Comparison of ENCODE assay signal across 8 cellular contexts in genomic region chr7:6744410-6745100, GRCh38. TPM values are rescaled to one million over a fixed set of nuclear protein-coding genes. Genes with fewer than 3 reads are reported as not detected.
DNase-seq lines count a peak whose midpoint lies in the region; ATAC-seq, FAIRE-seq and TF ChIP-seq lines count a peak whose summit lies in the region.
"Not testable (repeated sequence)": the region's sequence is repeated elsewhere in the genome, so short reads cannot be mapped to it uniquely, and the experiment has no call there.
"Had no signal": no experiment of that assay in that cellular context is flagged by ENCODE, and none has a peak within 500 bp of the region (broad histone marks: within the 10 kb centered on the region; RNA-seq: fewer than 3 reads in every experiment).

No MANE protein-coding gene starts in this region.

- peak; percentile 46 for FAIRE-seq in D721Med (lab: Jason Lieb, UNC)

- H3K27ac Mint-ChIP-seq in activated CD8-positive, alpha-beta T cell treated with anti-CD3 and anti-CD28 coated beads, Interleukin-2, amount 10 ng/mL, durations not matched to agents 7 days and 5 days: peak overlapping the region; percentile 40
- not testable (repeated sequence) for H3K27ac Mint-ChIP-seq in activated naive CD8-positive, alpha-beta T cell; endothelial cell (ENCODE audit: unreplicated experiment)
- peak overlapping the region; percentile 75 for H3K27ac Mint-ChIP-seq in type B pancreatic cell

- H3K36me3 ChIP-seq in left lung: peaks cover 0 to 19% of the 10 kb centered on the region in 2 donors
- not testable (repeated sequence) for H3K36me3 ChIP-seq in mucosa of descending colon (ENCODE audit: low read depth)

- DNase-seq in D721Med (ENCODE audit: insufficient read length, low spot score); activated CD8-positive, alpha-beta T cell treated with anti-CD3 and anti-CD28 coated beads, Interleukin-2, amount 10 ng/mL, durations not matched to agents 7 days and 5 days; endothelial cell (ENCODE audit: low spot score); left lung; mucosa of descending colon; type B pancreatic cell (ENCODE audit: extremely low spot score, unreplicated experiment): not testable (repeated sequence)

- not testable (repeated sequence) for H3K4me1 Mint-ChIP-seq in activated CD8-positive, alpha-beta T cell treated with anti-CD3 and anti-CD28 coated beads, Interleukin-2, amount 10 ng/mL, durations not matched to agents 7 days and 5 days (ENCODE audit: low read depth); activated naive CD8-positive, alpha-beta T cell (ENCODE audit: low read depth); endothelial cell (ENCODE audit: unreplicated experiment); type B pancreatic cell (ENCODE audit: unreplicated experiment)

- H3K4me3 ChIP-seq in left lung, mucosa of descending colon: not testable (repeated sequence)

- H3K36me3 Mint-ChIP-seq in activated CD8-positive, alpha-beta T cell treated with anti-CD3 and anti-CD28 coated beads, Interleukin-2, amount 10 ng/mL, durations not matched to agents 7 days and 5 days (ENCODE audit: low read depth): peaks cover 29% of the 10 kb centered on the region
- not testable (repeated sequence) for H3K36me3 Mint-ChIP-seq in activated naive CD8-positive, alpha-beta T cell; type B pancreatic cell
- peaks cover 10% of the 10 kb centered on the region for H3K36me3 Mint-ChIP-seq in endothelial cell (ENCODE audit: low read depth, unreplicated experiment)

- intact Hi-C loops in left lung (cut with DNase I); mucosa of descending colon (cut with DNase I, micrococcal nuclease): not testable (repeated sequence)

- not testable (repeated sequence) for ATAC-seq in activated CD8-positive, alpha-beta T cell treated with anti-CD3 and anti-CD28 coated beads, Interleukin-2, amount 10 ng/mL, durations not matched to agents 7 days and 5 days
- ATAC-seq in left lung (peak; percentile 42), mucosa of descending colon (peak; percentile 74)

- not testable (repeated sequence) for TF ChIP-seq CTCF in D721Med (IDR thresholded peaks at IDR 0.05; ENCODE audit: insufficient read depth, missing control alignments); endothelial cell (IDR thresholded peaks at IDR 0.05; ENCODE audit: unreplicated experiment); left lung (IDR thresholded peaks at IDR 0.05); mucosa of descending colon (IDR thresholded peaks at IDR 0.05); type B pancreatic cell (conservative IDR thresholded peaks at IDR 0.05)

- H3K27me3 ChIP-seq in left lung: not testable (repeated sequence)

- CTCF ChIA-PET in activated CD8-positive, alpha-beta T cell treated with anti-CD3 and anti-CD28 coated beads, Interleukin-2, amount 10 ng/mL, durations not matched to agents 7 days and 5 days (lab: Charles Lee): not testable (repeated sequence)

- not testable (repeated sequence) for H3K4me1 ChIP-seq in left lung; mucosa of descending colon (ENCODE audit: low read depth)

- not testable (repeated sequence) for H3K4me3 Mint-ChIP-seq in activated CD8-positive, alpha-beta T cell treated with anti-CD3 and anti-CD28 coated beads, Interleukin-2, amount 10 ng/mL, durations not matched to agents 7 days and 5 days; type B pancreatic cell
- H3K4me3 Mint-ChIP-seq in activated naive CD8-positive, alpha-beta T cell: peak overlapping the region; percentile 23
- peak overlapping the region; percentile 31 for H3K4me3 Mint-ChIP-seq in endothelial cell (ENCODE audit: unreplicated experiment)

- H3K9me3 ChIP-seq in left lung, mucosa of descending colon: not testable (repeated sequence)

- H3K27me3 Mint-ChIP-seq in activated CD8-positive, alpha-beta T cell treated with anti-CD3 and anti-CD28 coated beads, Interleukin-2, amount 10 ng/mL, durations not matched to agents 7 days and 5 days (ENCODE audit: low read depth); activated naive CD8-positive, alpha-beta T cell; endothelial cell (ENCODE audit: unreplicated experiment); type B pancreatic cell: not testable (repeated sequence)

- not testable (repeated sequence) for H3K9me3 Mint-ChIP-seq in activated CD8-positive, alpha-beta T cell treated with anti-CD3 and anti-CD28 coated beads, Interleukin-2, amount 10 ng/mL, durations not matched to agents 7 days and 5 days (ENCODE audit: insufficient read depth); activated naive CD8-positive, alpha-beta T cell (ENCODE audit: low read depth); endothelial cell (ENCODE audit: unreplicated experiment); type B pancreatic cell

- POLR2A ChIA-PET in activated CD8-positive, alpha-beta T cell treated with anti-CD3 and anti-CD28 coated beads, Interleukin-2, amount 10 ng/mL, durations not matched to agents 7 days and 5 days (lab: Charles Lee): not testable (repeated sequence)

- not testable (repeated sequence) for H3K27ac ChIP-seq in left lung

RNA-seq across cellular contexts. Expression of gene RSPH10B2, which starts 9.3 kb away (rescaled TPM):
- 1 to 10 TPM in 1 of 2 experiments, under 1 TPM in 1; 0.63 to 1.1 TPM for total RNA-seq in activated CD8-positive, alpha-beta T cell treated with anti-CD3 and anti-CD28 coated beads, Interleukin-2, amount 10 ng/mL, durations not matched to agents 7 days and 5 days
- total RNA-seq in endothelial cell (ENCODE audit: unreplicated experiment) (0.51 TPM), left lung (1 to 10 TPM in 1 of 2 donors, not detected in 1; 1.6 TPM), mucosa of descending colon (under 1 TPM in 1 of 3 donors, not detected in 2; 0.32 TPM), type B pancreatic cell (ENCODE audit: low replicate concordance) (0.83 and 1.1 TPM in 2 replicates)
- total RNA-seq: A172 had no signal

RNA-seq across cellular contexts. Expression of gene ZNF12, which starts 37.8 kb away (rescaled TPM):
- total RNA-seq in activated CD8-positive, alpha-beta T cell treated with anti-CD3 and anti-CD28 coated beads, Interleukin-2, amount 10 ng/mL, durations not matched to agents 7 days and 5 days: 10 to 100 TPM; 20.1 to 23.1 TPM
- total RNA-seq in endothelial cell (ENCODE audit: unreplicated experiment) (30.8 TPM), left lung (10 to 100 TPM; 18.4 to 19.8 TPM), mucosa of descending colon (10 to 100 TPM; 17.7 to 27.7 (median 26.1) TPM), type B pancreatic cell (ENCODE audit: low replicate concordance) (28.3 and 30.9 TPM in 2 replicates)
